ENCODE assay signal across 8 cellular contexts in genomic region chr5:172002310-172002709, GRCh38. TPM values are rescaled to one million over a fixed set of nuclear protein-coding genes. Genes with fewer than 3 reads are reported as not detected.
DNase-seq lines count a peak whose midpoint lies in the region; ATAC-seq and TF ChIP-seq lines count a peak whose summit lies in the region.

No MANE protein-coding gene starts in this region.

- ATAC-seq in DND-41 (ENCODE audit: insufficient read depth, low read depth) (no peak), HG03439 (IDR thresholded peaks at IDR 0.05; ENCODE audit: unreplicated experiment) (no peak), GM21390 (IDR thresholded peaks at IDR 0.05; ENCODE audit: unreplicated experiment) (no peak)

- TF ChIP-seq CTCF in DND-41 (IDR thresholded peaks at IDR 0.05; ENCODE audit: borderline replicate concordance, extremely low read depth, low read length, poor library complexity, severe bottlenecking), result peak; percentile 55
- peak; percentile 17 for TF ChIP-seq CTCF in glutamatergic neuron (IDR thresholded peaks at IDR 0.05; ENCODE audit: partially characterized antibody, unreplicated experiment)
- peak in 3 of 6 experiments; percentile 29 to 53 (median 41) for TF ChIP-seq CTCF in thyroid gland (IDR thresholded peaks at IDR 0.05)

- WGBS in thyroid gland, 2 donors, result 26 to 34% methylated on average over 2 of the region's 2 CpGs

- H3K4me2 ChIP-seq in DND-41 (ENCODE audit: insufficient read depth, low read length), result no peak overlapping the region

- H3K36me3 ChIP-seq in DND-41 (ENCODE audit: insufficient read depth, low read length), result no peaks in the 10 kb centered on the region
- no peaks in the 10 kb centered on the region for H3K36me3 ChIP-seq in thyroid gland

- intact Hi-C loops in thyroid gland (cut with DNase I), result no loop called here

- H3K9me3 ChIP-seq in DND-41 (ENCODE audit: insufficient read depth, low read length, severe bottlenecking) (no peaks in the 10 kb centered on the region), thyroid gland (no peaks in the 10 kb centered on the region)

- H3K9me3 Mint-ChIP-seq in glutamatergic neuron (ENCODE audit: unreplicated experiment), result peaks cover 12% of the 10 kb centered on the region

- H3K4me1 ChIP-seq in DND-41 (ENCODE audit: insufficient read depth, low read length) (peaks cover 13% of the 10 kb centered on the region), thyroid gland (peaks cover 49 to 67% of the 10 kb centered on the region in 2 donors)

- H2AFZ ChIP-seq in DND-41 (ENCODE audit: low read depth, low read length), result no peak overlapping the region

- no peak overlapping the region for H3K27ac ChIP-seq in DND-41 (ENCODE audit: low read length)
- H3K27ac ChIP-seq in thyroid gland, result no peak overlapping the region

- peaks cover 5% of the 10 kb centered on the region for H3K27me3 Mint-ChIP-seq in glutamatergic neuron (ENCODE audit: unreplicated experiment)

- H3K36me3 Mint-ChIP-seq in glutamatergic neuron (ENCODE audit: unreplicated experiment), result no peaks in the 10 kb centered on the region

- H4K20me1 ChIP-seq in DND-41 (ENCODE audit: insufficient read depth, low read length), result peaks cover 46% of the 10 kb centered on the region

- peak overlapping the region; percentile 65 for H3K4me3 Mint-ChIP-seq in glutamatergic neuron (ENCODE audit: unreplicated experiment)

- H3K4me3 ChIP-seq in DND-41 (ENCODE audit: low read depth in 1 of 2, low read length in 2 of 2) (no peak overlapping the region), thyroid gland (replicated peaks in 1 of 3) (no peak overlapping the region)

- TF ChIP-seq POLR2A in thyroid gland (IDR thresholded peaks at IDR 0.05), result no peak

- H3K79me2 ChIP-seq in DND-41 (ENCODE audit: insufficient read depth, low read length), result peaks cover 95% of the 10 kb centered on the region

- no peak overlapping the region for H3K9ac ChIP-seq in DND-41 (ENCODE audit: low read depth, low read length)

- no peak overlapping the region for H3K27ac Mint-ChIP-seq in glutamatergic neuron (ENCODE audit: unreplicated experiment)

- no peaks in the 10 kb centered on the region for H3K27me3 ChIP-seq in DND-41 (ENCODE audit: insufficient read depth, low read length, poor library complexity)
- no peaks in the 10 kb centered on the region for H3K27me3 ChIP-seq in thyroid gland

- peaks cover 44% of the 10 kb centered on the region for H3K4me1 Mint-ChIP-seq in glutamatergic neuron (ENCODE audit: low read depth, unreplicated experiment)

- DNase-seq in A172 (ENCODE audit: low spot score), result peak; percentile 18
- DNase-seq in DND-41, result no peak
- DNase-seq in RKO (ENCODE audit: low spot score), result peak; percentile 53
- no peak for DNase-seq in glutamatergic neuron
- no peak for DNase-seq in thyroid gland
- no peak for DNase-seq in NCI-H1048 (lab: John Stamatoyannopoulos, UW)

RNA-seq across cellular contexts. Expression of gene FBXW11, which starts 4.1 kb away (rescaled TPM):
- 90.2 and 106 TPM in 2 replicates for total RNA-seq in A172 (2014; rRNA removed; shearing (Covaris generic))
- total RNA-seq in glutamatergic neuron (ENCODE audit: unreplicated experiment) (110 TPM), thyroid gland (10 to 100 TPM; 61.3 to 76.6 (median 70.2) TPM)

Comparison
In these comparisons a context has a peak if more than half of its experiments do, and no peak if none do; other contexts are left out.
1. DNase-seq: peak in A172 (single experiment) and RKO (single experiment); none in DND-41 (single experiment), glutamatergic neuron (single experiment), thyroid gland (0 of 2) and NCI-H1048 (single experiment).